ENCODE assay signal across 18 cellular contexts in genomic region chr18:68262697-68263293, GRCh38.
DNase-seq lines count a peak whose midpoint lies in the region; ATAC-seq and TF ChIP-seq lines count a peak whose summit lies in the region.
"Had no signal": no experiment of that assay in that cellular context is flagged by ENCODE, and none has a peak within 500 bp of the region (broad histone marks: within the 10 kb centered on the region; RNA-seq: fewer than 3 reads in every experiment).

No MANE protein-coding gene starts in this region.

- H3K9me3 ChIP-seq in IMR-90 (ENCODE audit: control insufficient read depth, insufficient read depth, low read length): no peaks in the 10 kb centered on the region
- H3K9me3 ChIP-seq in mammary epithelial cell (replicated peaks; ENCODE audit: insufficient read depth, low read length): peaks cover 3% of the 10 kb centered on the region
- H3K9me3 ChIP-seq in uterus: no peaks in the 10 kb centered on the region
- H3K9me3 ChIP-seq: ovary, thoracic aorta had no signal

- H3K4me3 ChIP-seq in IMR-90 (ENCODE audit: insufficient read depth, low read depth, low read length) (no peak overlapping the region), mammary epithelial cell (replicated peaks in 1 of 3; ENCODE audit: insufficient read depth in 1 of 3, low read depth in 2 of 3, low read length in 3 of 3) (peak overlapping the region in 2 of 3 experiments; percentile 10 to 16), kidney epithelial cell (ENCODE audit: low read depth, low read length) (no peak overlapping the region), uterus (no peak overlapping the region)
- H3K4me3 ChIP-seq: ovary, thoracic aorta had no signal

- H4K8ac ChIP-seq in IMR-90 (ENCODE audit: low read depth in 2 of 2, low read length in 2 of 2): peak overlapping the region in 1 of 2 experiments; percentile 64; a peak in 3 of 4 replicates

- BruUV-seq in IMR-90 (replicated peaks; lab: Mats Ljungman, UMichigan) (no TSS peak), mammary epithelial cell (replicated peaks; lab: Mats Ljungman, UMichigan) (no TSS peak)

- peak overlapping the region; percentile 51; the same call in 2 of the 3 replicates for H2BK15ac ChIP-seq in IMR-90 (ENCODE audit: low read depth, low read length)

- ATAC-seq in IMR-90 (ENCODE audit: low read depth): peak; percentile 74
- ATAC-seq in GM19397 (IDR thresholded peaks at IDR 0.05; ENCODE audit: unreplicated experiment): no peak

- peak overlapping the region; percentile 97; the same call in 1 of the 2 replicates for H4K5ac ChIP-seq in IMR-90 (ENCODE audit: low read depth, low read length)

- H2AK9ac ChIP-seq in IMR-90 (replicated peaks; ENCODE audit: low read depth, low read length, poor library complexity): no peak overlapping the region

- peak overlapping the region; percentile 67; the same call in 1 of the 2 replicates for H3K23ac ChIP-seq in IMR-90 (ENCODE audit: low read depth, low read length)

- H3K4me1 ChIP-seq in IMR-90 (ENCODE audit: control insufficient read depth, insufficient read depth, low read length) (peaks cover 6% of the 10 kb centered on the region), mammary epithelial cell (ENCODE audit: insufficient read depth, low read length) (peaks cover 29% of the 10 kb centered on the region), uterus (no peaks in the 10 kb centered on the region)

- peak overlapping the region; percentile 98; the same call in 1 of the 2 replicates for H3K18ac ChIP-seq in IMR-90 (ENCODE audit: low read depth, low read length)

- peak overlapping the region; percentile 79; the same call in 1 of the 2 replicates for H3K14ac ChIP-seq in IMR-90 (replicated peaks; ENCODE audit: low read depth, low read length)

- TF ChIP-seq POLR2A in IMR-90 (IDR thresholded peaks at IDR 0.05; ENCODE audit: low read depth, low read length) (no peak), uterus (IDR thresholded peaks at IDR 0.05) (no peak)

- CTCF ChIA-PET in IMR-90 (lab: Yijun Ruan, JAX): interaction anchor here (0.6 kb wide), 1 partner anchor 36 kb away, joined by 3 read pairs; no protein-coding TSS in a partner anchor
- CTCF ChIA-PET in mammary epithelial cell (lab: Charles Lee; ENCODE audit: low non-redundant PET): no interaction called here

- DNase-seq in AG08395 (ENCODE audit: low spot score) (peak; percentile 67), IMR-90 (peak; percentile 83), mammary epithelial cell (peak; percentile 83), kidney epithelial cell (ENCODE audit: low read depth) (peak; percentile 19), uterus (no peak)
- DNase-seq in stimulated activated CD4-positive, alpha-beta T cell treated with anti-CD3 and anti-CD28 coated beads, Interleukin-4, amount 100 ng/mL, for 4 hours: no peak
- no peak for DNase-seq in stimulated activated CD4-positive, alpha-beta T cell treated with anti-CD3 and anti-CD28 coated beads, Interleukin-2, amount 100 ng/mL, for 48 hours
- DNase-seq: activated CD4-positive, alpha-beta memory T cell treated with anti-CD3 and anti-CD28 coated beads, Interleukin-2, amount 10 ng/mL, durations not matched to agents 7 days and 5 days; activated effector memory CD4-positive, alpha-beta T cell treated with Interleukin-2 at 50 U/mL for 16 hours; AML-193; GOT3; Karpas-422; NCI-H1930; NCI-H774; ovary; SIG-M5 had no signal

- in situ Hi-C loops in IMR-90 (cut with MboI; ENCODE audit: low sequenced_read_pairs) (no loop called here), mammary epithelial cell (cut with MboI; ENCODE audit: low sequenced_read_pairs in 2 of 2) (no loop called here)

- peak overlapping the region; percentile 84; the same call in 1 of the 2 replicates for H3K4ac ChIP-seq in IMR-90 (ENCODE audit: low read depth, low read length)

- no peak overlapping the region; the same call in 1 of the 2 replicates for H3K56ac ChIP-seq in IMR-90 (ENCODE audit: extremely low read depth, insufficient read depth, low read length)

- intact Hi-C loops in IMR-90 (cut with micrococcal nuclease) (loop anchor here (10.0 kb wide), 2 partner anchors 362 to 748 kb away; partner anchors contain the start of gene DSEL), mammary epithelial cell (cut with micrococcal nuclease) (loop anchor here (5.0 kb wide), 2 partner anchors 165 to 360 kb away; no protein-coding TSS in a partner anchor), uterus (cut with DNase I; ENCODE audit: low total_unique reads) (no loop called here)

- H4K91ac ChIP-seq in IMR-90 (ENCODE audit: insufficient read depth, low read depth, low read length): peak overlapping the region; percentile 75; the same call in 1 of the 2 replicates

- H2AFZ ChIP-seq in IMR-90 (replicated peaks; ENCODE audit: low read length, poor library complexity): no peak overlapping the region
- H2AFZ ChIP-seq in mammary epithelial cell (ENCODE audit: low read depth, low read length): peak overlapping the region; percentile 42

- H2AK5ac ChIP-seq in IMR-90 (ENCODE audit: low read depth, low read length): peak overlapping the region; percentile 9; the same call in 1 of the 2 replicates

- H3K79me2 ChIP-seq in mammary epithelial cell (ENCODE audit: insufficient read depth, low read length): no peaks in the 10 kb centered on the region

- H3K27me3 ChIP-seq in IMR-90 (ENCODE audit: control insufficient read depth, insufficient read depth, low read length) (no peaks in the 10 kb centered on the region), mammary epithelial cell (ENCODE audit: insufficient read depth, low read length) (no peaks in the 10 kb centered on the region), kidney epithelial cell (ENCODE audit: control insufficient read depth, insufficient read depth, low read length) (no peaks in the 10 kb centered on the region), uterus (no peaks in the 10 kb centered on the region)
- H3K27me3 ChIP-seq: ovary had no signal

- H3K4me2 ChIP-seq in IMR-90 (ENCODE audit: low read depth, low read length): peak overlapping the region; percentile 65; the same call in 1 of the 2 replicates
- peak overlapping the region; percentile 72 for H3K4me2 ChIP-seq in mammary epithelial cell (ENCODE audit: insufficient read depth, low read depth, low read length)

- TF ChIP-seq CTCF in IMR-90 (conservative IDR thresholded peaks at IDR 0.05; ENCODE audit: low read depth, low read length): no peak
- no peak for TF ChIP-seq CTCF in mammary epithelial cell (conservative IDR thresholded peaks at IDR 0.05 in 1 of 2, IDR thresholded peaks at IDR 0.05 in 1 of 2; ENCODE audit: extremely low read depth in 1 of 2, insufficient read depth in 1 of 2, low read depth in 1 of 2, low read length in 2 of 2)
- no peak for TF ChIP-seq CTCF in kidney epithelial cell (IDR thresholded peaks at IDR 0.05; ENCODE audit: insufficient read depth, low read length, poor library complexity, severe bottlenecking)
- TF ChIP-seq CTCF in uterus (IDR thresholded peaks at IDR 0.05): no peak

- no CpG with 5 or more reads among the region's 2 CpGs for WGBS in IMR-90 (ENCODE audit: extremely low coverage in 2 of 2, insufficient read length in 1 of 2), 2 experiments
- 3% methylated on average over 2 of the region's 2 CpGs for WGBS in mammary epithelial cell (ENCODE audit: low coverage, missing lambda C conversion rate)

- dilution Hi-C loops in IMR-90 (cut with HindIII; ENCODE audit: low sequenced_read_pairs, unreplicated experiment) (no loop called here), mammary epithelial cell (cut with HindIII; ENCODE audit: low sequenced_read_pairs) (no loop called here)

- H3K9ac ChIP-seq in IMR-90 (ENCODE audit: low read depth, low read length): peak overlapping the region; percentile 64; the same call in 1 of the 2 replicates
- peak overlapping the region; percentile 75 for H3K9ac ChIP-seq in mammary epithelial cell (ENCODE audit: insufficient read depth, low read length)

- peak overlapping the region; percentile 96 for H2BK5ac ChIP-seq in IMR-90 (ENCODE audit: low read depth, low read length, poor library complexity, severe bottlenecking)

- H4K20me1 ChIP-seq in IMR-90 (ENCODE audit: insufficient read depth, low read length) (no peaks in the 10 kb centered on the region), mammary epithelial cell (ENCODE audit: insufficient read depth, low read length) (no peaks in the 10 kb centered on the region)

- H3K79me1 ChIP-seq in IMR-90 (ENCODE audit: low read depth in 1 of 2, low read length in 2 of 2): no peaks in the 10 kb centered on the region

- no peak for TF ChIP-seq RAD21 in IMR-90 (IDR thresholded peaks at IDR 0.05; ENCODE audit: low read length)

- H3K27ac ChIP-seq in IMR-90 (ENCODE audit: insufficient read depth, low read length): no peak overlapping the region
- H3K27ac ChIP-seq in mammary epithelial cell (ENCODE audit: insufficient read depth, low read depth, low read length): peak overlapping the region; percentile 98
- no peak overlapping the region for H3K27ac ChIP-seq in uterus
- H3K27ac ChIP-seq: ovary, thoracic aorta had no signal

- POLR2A ChIA-PET in IMR-90 (lab: Charles Lee; ENCODE audit: unreplicated experiment): no interaction called here

- peaks cover 3% of the 10 kb centered on the region for H3K9me1 ChIP-seq in IMR-90 (ENCODE audit: insufficient read depth, low read length)

- H3K36me3 ChIP-seq in IMR-90 (ENCODE audit: control insufficient read depth, insufficient read depth, low read length) (no peaks in the 10 kb centered on the region), mammary epithelial cell (ENCODE audit: insufficient read depth, low read length) (no peaks in the 10 kb centered on the region), kidney epithelial cell (ENCODE audit: control insufficient read depth, insufficient read depth, low read length) (no peaks in the 10 kb centered on the region), uterus (no peaks in the 10 kb centered on the region)
- H3K36me3 ChIP-seq: ovary, thoracic aorta had no signal

- peak overlapping the region; percentile 87 for H2BK20ac ChIP-seq in IMR-90 (ENCODE audit: low read depth, low read length)

- H2BK120ac ChIP-seq in IMR-90 (ENCODE audit: low read depth, low read length): peak overlapping the region; percentile 90

TF ChIP-seq in IMR-90, 13 proteins besides CTCF, POLR2A, EP300 and RAD21 (continues in another document):
- TF ChIP-seq SMC3 (IDR thresholded peaks at IDR 0.05; ENCODE audit: low read depth, low read length) (no peak), BHLHE40 (IDR thresholded peaks at IDR 0.05; ENCODE audit: low read depth, low read length) (no peak), CEBPB (IDR thresholded peaks at IDR 0.05; ENCODE audit: low read depth, low read length) (peak; percentile 91), MAZ (IDR thresholded peaks at IDR 0.05; ENCODE audit: borderline replicate concordance, low read depth, low read length) (no peak)
- TF ChIP-seq, protein P1, sequence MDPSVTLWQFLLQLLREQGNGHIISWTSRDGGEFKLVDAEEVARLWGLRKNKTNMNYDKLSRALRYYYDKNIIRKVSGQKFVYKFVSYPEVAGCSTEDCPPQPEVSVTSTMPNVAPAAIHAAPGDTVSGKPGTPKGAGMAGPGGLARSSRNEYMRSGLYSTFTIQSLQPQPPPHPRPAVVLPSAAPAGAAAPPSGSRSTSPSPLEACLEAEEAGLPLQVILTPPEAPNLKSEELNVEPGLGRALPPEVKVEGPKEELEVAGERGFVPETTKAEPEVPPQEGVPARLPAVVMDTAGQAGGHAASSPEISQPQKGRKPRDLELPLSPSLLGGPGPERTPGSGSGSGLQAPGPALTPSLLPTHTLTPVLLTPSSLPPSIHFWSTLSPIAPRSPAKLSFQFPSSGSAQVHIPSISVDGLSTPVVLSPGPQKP (IDR thresholded peaks at IDR 0.05; ENCODE audit: borderline replicate concordance, low read depth, low read length): no peak

Comparison
In these comparisons a context has a peak if more than half of its experiments do, and no peak if none do; other contexts are left out.
1. DNase-seq: peak in AG08395 (single experiment), IMR-90 (single experiment), mammary epithelial cell (single experiment) and kidney epithelial cell (single experiment); none in uterus (0 of 2), stimulated activated CD4-positive, alpha-beta T cell treated with anti-CD3 and anti-CD28 coated beads, Interleukin-4, amount 100 ng/mL, for 4 hours (0 of 2) and stimulated activated CD4-positive, alpha-beta T cell treated with anti-CD3 and anti-CD28 coated beads, Interleukin-2, amount 100 ng/mL, for 48 hours (0 of 2).
2. H3K4me3 ChIP-seq: peak in mammary epithelial cell (2 of 3); none in IMR-90 (single experiment), kidney epithelial cell (single experiment) and uterus (0 of 2).